Comparison of ENCODE assay signal across 27 cellular contexts in the genomic region with DNA sequence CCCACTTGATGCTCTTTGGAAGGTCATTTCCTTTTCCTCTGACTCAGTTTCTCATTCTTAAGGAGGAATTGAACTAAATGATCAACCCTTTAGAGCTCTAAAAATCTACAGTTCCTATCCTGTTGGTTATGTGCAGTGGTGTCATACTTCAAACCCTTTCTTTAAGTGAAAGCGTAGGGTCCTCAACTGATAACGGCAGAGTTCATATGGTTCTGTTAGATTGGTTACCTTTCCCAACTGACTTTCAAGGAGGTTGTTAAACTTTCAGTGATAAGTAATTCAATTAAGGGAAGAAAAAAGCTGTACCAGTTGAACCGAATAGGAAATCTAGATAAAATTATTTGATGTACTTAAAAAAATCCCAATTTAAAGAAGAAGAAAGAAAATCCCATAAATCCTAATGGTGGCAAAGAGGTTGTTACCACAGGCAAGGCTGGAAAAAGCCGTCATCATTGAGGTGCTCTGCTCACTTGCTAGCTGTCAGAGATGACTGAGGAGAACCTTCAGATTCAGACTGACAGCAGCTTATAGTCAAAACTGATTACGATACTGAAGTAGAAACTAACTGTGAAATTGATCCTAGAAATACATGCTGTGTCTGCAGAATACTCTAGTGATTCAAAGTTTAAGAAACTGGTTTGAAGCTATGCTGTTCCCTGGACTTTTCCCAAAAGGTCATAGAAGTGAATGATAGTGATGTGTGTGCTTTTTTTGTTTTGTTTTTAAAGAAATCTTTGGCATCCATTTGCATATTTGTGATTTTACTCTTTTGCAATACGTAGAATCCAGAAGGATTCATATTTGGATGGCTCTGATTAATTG. TPM values are rescaled to one million over a fixed set of nuclear protein-coding genes. Genes with fewer than 3 reads are reported as not detected.
DNase-seq lines count a peak whose midpoint lies in the region; FAIRE-seq and TF ChIP-seq lines count a peak whose summit lies in the region.
"Had no signal": no experiment of that assay in that cellular context is flagged by ENCODE, and none has a peak within 500 bp of the region (broad histone marks: within the 10 kb centered on the region; RNA-seq: fewer than 3 reads in every experiment).

No MANE protein-coding gene starts in this region.

- H3K4me3 ChIP-seq in mammary epithelial cell (replicated peaks in 1 of 3; ENCODE audit: insufficient read depth in 1 of 3, low read depth in 2 of 3, low read length in 3 of 3) (no peak overlapping the region), H1 (ENCODE audit: extremely low read depth in 1 of 4, insufficient read depth in 2 of 4, low read depth in 3 of 4, low read length in 4 of 4) (no peak overlapping the region), small intestine (ENCODE audit: low read depth in 1 of 2, low read length in 2 of 2) (no peak overlapping the region)
- H3K4me3 ChIP-seq: A549; BLaER1 treated with 17β-estradiol and CSF1 and Interleukin-3, amounts not matched to agents 10 nM and 100 nM had no signal

- peak overlapping the region; percentile 44 for H3K27ac Mint-ChIP-seq in MCF 10A (ENCODE audit: low read depth, unreplicated experiment)
- no peak overlapping the region for H3K27ac Mint-ChIP-seq in activated CD4-positive, alpha-beta memory T cell treated with anti-CD3 and anti-CD28 coated beads, Interleukin-2, amount 10 ng/mL, durations not matched to agents 7 days and 5 days
- H3K27ac Mint-ChIP-seq: B cell; CD4-positive, alpha-beta T cell; CD8-positive, alpha-beta T cell had no signal

- no peak for TF ChIP-seq POLR2A in H1 (IDR thresholded peaks at IDR 0.05; ENCODE audit: control extremely low read depth in 1 of 2, low read depth in 2 of 2, low read length in 2 of 2)

- no peak overlapping the region for H2AK5ac ChIP-seq in H1 (ENCODE audit: low read depth, low read length)

- no peak overlapping the region for H3K4me3 Mint-ChIP-seq in MCF 10A (ENCODE audit: unreplicated experiment)
- no peak overlapping the region for H3K4me3 Mint-ChIP-seq in activated CD4-positive, alpha-beta memory T cell treated with anti-CD3 and anti-CD28 coated beads, Interleukin-2, amount 10 ng/mL, durations not matched to agents 7 days and 5 days
- H3K4me3 Mint-ChIP-seq: B cell; CD4-positive, alpha-beta T cell; CD8-positive, alpha-beta T cell had no signal

- H3K14ac ChIP-seq in H1 (ENCODE audit: insufficient read length): no peak overlapping the region

- dilution Hi-C loops in mammary epithelial cell (cut with HindIII; ENCODE audit: low sequenced_read_pairs): no loop called here

- no peak overlapping the region for H3K9ac ChIP-seq in mammary epithelial cell (ENCODE audit: insufficient read depth, low read length)
- no peak overlapping the region for H3K9ac ChIP-seq in H1 (replicated peaks in 1 of 4; ENCODE audit: extremely low read depth in 1 of 4, low read depth in 3 of 4, low read length in 3 of 4)
- H3K9ac ChIP-seq: BLaER1 treated with 17β-estradiol and CSF1 and Interleukin-3, amounts not matched to agents 10 nM and 100 nM had no signal

- no peaks in the 10 kb centered on the region for H3K23me2 ChIP-seq in H1 (ENCODE audit: low read depth, low read length)

- no peak overlapping the region for H4K5ac ChIP-seq in H1 (ENCODE audit: insufficient read length, low read depth, low read length)

- H4K91ac ChIP-seq in H1 (replicated peaks; ENCODE audit: insufficient read length, low read length): no peak overlapping the region

- CTCF ChIA-PET in MCF 10A (lab: Yijun Ruan, JAX) (interaction anchor here (0.5 kb wide), 1 partner anchor 36 kb away, joined by 3 read pairs; no protein-coding TSS in a partner anchor), mammary epithelial cell (lab: Charles Lee; ENCODE audit: low non-redundant PET) (no interaction called here), H1 (lab: Charles Lee; ENCODE audit: partially characterized antibody) (interaction anchor here (0.9 to 1.3 kb wide), 4 partner anchors 10 to 181 kb away, joined by 3 to 4 read pairs (median 3); no protein-coding TSS in a partner anchor)
- CTCF ChIA-PET in activated CD4-positive, alpha-beta memory T cell treated with anti-CD3 and anti-CD28 coated beads, Interleukin-2, amount 10 ng/mL, durations not matched to agents 7 days and 5 days (lab: Charles Lee): no interaction called here

- H4K8ac ChIP-seq in H1 (ENCODE audit: extremely low read depth, insufficient read depth, low read length): no peak overlapping the region

- H3K9me3 ChIP-seq in mammary epithelial cell (replicated peaks; ENCODE audit: insufficient read depth, low read length) (no peaks in the 10 kb centered on the region), H1 (ENCODE audit: insufficient read depth in 2 of 2, low read depth in 1 of 2, low read length in 1 of 2) (no peaks in the 10 kb centered on the region), small intestine (ENCODE audit: control insufficient read depth, low read depth) (no peaks in the 10 kb centered on the region)
- H3K9me3 ChIP-seq: A549; BLaER1 treated with 17β-estradiol and CSF1 and Interleukin-3, amounts not matched to agents 10 nM and 100 nM; Caco-2 had no signal

- DNase-seq in MCF 10A (ENCODE audit: unreplicated experiment): no peak
- no peak for DNase-seq in mammary epithelial cell
- DNase-seq in OCI-M1 (lab: John Stamatoyannopoulos, UW): peak; percentile 66
- no peak for DNase-seq in H1 (ENCODE audit: low read depth in 1 of 2, low spot score in 2 of 2)
- DNase-seq in small intestine: peak; percentile 55
- DNase-seq in GM03348 (ENCODE audit: low spot score): no peak
- no peak for DNase-seq in activated CD4-positive, alpha-beta memory T cell treated with anti-CD3 and anti-CD28 coated beads, Interleukin-2, amount 10 ng/mL, durations not matched to agents 7 days and 5 days
- no peak for DNase-seq in kidney glomerular epithelial cell (lab: John Stamatoyannopoulos, UW)
- DNase-seq: Caco-2; Calu3; CD4-positive, alpha-beta T cell; CD8-positive, alpha-beta T cell; DMS 273 treated with DMSO at 0.1 percent for 48 hours; DMS153; DMS53; DMS79; DND-41; EL; GDM1 had no signal

- no peak overlapping the region for H3K23ac ChIP-seq in H1 (ENCODE audit: insufficient read length)

- no peaks in the 10 kb centered on the region for H3K27me3 Mint-ChIP-seq in MCF 10A (ENCODE audit: insufficient read depth, unreplicated experiment)
- no peaks in the 10 kb centered on the region for H3K27me3 Mint-ChIP-seq in activated CD4-positive, alpha-beta memory T cell treated with anti-CD3 and anti-CD28 coated beads, Interleukin-2, amount 10 ng/mL, durations not matched to agents 7 days and 5 days
- H3K27me3 Mint-ChIP-seq: B cell; CD4-positive, alpha-beta T cell had no signal

- intact Hi-C loops in MCF 10A (cut with micrococcal nuclease) (no loop called here), mammary epithelial cell (cut with micrococcal nuclease) (no loop called here)

- POLR2A ChIA-PET in MCF 10A (lab: Yijun Ruan, JAX): no interaction called here
- POLR2A ChIA-PET in H1 (lab: Charles Lee; ENCODE audit: partially characterized antibody): no interaction called here
- POLR2A ChIA-PET in activated CD4-positive, alpha-beta memory T cell treated with anti-CD3 and anti-CD28 coated beads, Interleukin-2, amount 10 ng/mL, durations not matched to agents 7 days and 5 days (lab: Charles Lee): no interaction called here

- H2AFZ ChIP-seq in mammary epithelial cell (ENCODE audit: low read depth, low read length) (no peak overlapping the region), H1 (ENCODE audit: low read length) (no peak overlapping the region)

- TF ChIP-seq RAD21 in H1 (IDR thresholded peaks at IDR 0.05 in 1 of 2, conservative IDR thresholded peaks at IDR 0.05 in 1 of 2; ENCODE audit: low read depth in 2 of 2, low read length in 2 of 2): no peak

- in situ Hi-C loops in mammary epithelial cell (cut with MboI; ENCODE audit: low sequenced_read_pairs in 2 of 2): no loop called here

- H3K27me3 ChIP-seq in mammary epithelial cell (ENCODE audit: insufficient read depth, low read length) (no peaks in the 10 kb centered on the region), H1 (replicated peaks in 1 of 4; ENCODE audit: control insufficient read depth in 3 of 4, extremely low read depth in 1 of 4, insufficient read depth in 3 of 4, low read length in 3 of 4) (no peaks in the 10 kb centered on the region), small intestine (ENCODE audit: control insufficient read depth in 2 of 2, insufficient read depth in 2 of 2, low read length in 2 of 2) (no peaks in the 10 kb centered on the region)

- H3K4me1 Mint-ChIP-seq in MCF 10A (ENCODE audit: insufficient read depth, unreplicated experiment): no peaks in the 10 kb centered on the region
- no peaks in the 10 kb centered on the region for H3K4me1 Mint-ChIP-seq in activated CD4-positive, alpha-beta memory T cell treated with anti-CD3 and anti-CD28 coated beads, Interleukin-2, amount 10 ng/mL, durations not matched to agents 7 days and 5 days

- no peaks in the 10 kb centered on the region for H3K9me3 Mint-ChIP-seq in MCF 10A (ENCODE audit: unreplicated experiment)
- H3K9me3 Mint-ChIP-seq in activated CD4-positive, alpha-beta memory T cell treated with anti-CD3 and anti-CD28 coated beads, Interleukin-2, amount 10 ng/mL, durations not matched to agents 7 days and 5 days: no peaks in the 10 kb centered on the region
- H3K9me3 Mint-ChIP-seq: CD4-positive, alpha-beta T cell; CD8-positive, alpha-beta T cell had no signal

- no peaks in the 10 kb centered on the region for H3K36me3 ChIP-seq in mammary epithelial cell (ENCODE audit: insufficient read depth, low read length)
- H3K36me3 ChIP-seq in H1 (ENCODE audit: control insufficient read depth in 2 of 4, insufficient read depth in 4 of 4, low read length in 3 of 4): no peaks in the 10 kb centered on the region; a peak in 1 of 8 replicates
- no peaks in the 10 kb centered on the region for H3K36me3 ChIP-seq in small intestine (ENCODE audit: control insufficient read depth in 2 of 2, insufficient read depth in 2 of 2, low read length in 2 of 2)

- H4K20me1 ChIP-seq in mammary epithelial cell (ENCODE audit: insufficient read depth, low read length) (no peaks in the 10 kb centered on the region), H1 (replicated peaks in 1 of 2; ENCODE audit: control insufficient read depth in 1 of 2, insufficient read depth in 2 of 2, low read length in 2 of 2) (no peaks in the 10 kb centered on the region)

- peak; percentile 28 for FAIRE-seq in H1 (lab: Jason Lieb, UNC)
- FAIRE-seq in small intestine (lab: Jason Lieb, UNC): no peak
- FAIRE-seq: A549, D721Med, GM12891, GM19239 had no signal

- H3K27ac ChIP-seq in mammary epithelial cell (ENCODE audit: insufficient read depth, low read depth, low read length) (no peak overlapping the region), H1 (ENCODE audit: low read depth, low read length) (no peak overlapping the region), small intestine (ENCODE audit: low read depth in 1 of 2, low read length in 1 of 2) (no peak overlapping the region)
- H3K27ac ChIP-seq: 22Rv1; A549; BLaER1 treated with 17β-estradiol and CSF1 and Interleukin-3, amounts not matched to agents 10 nM and 100 nM; C4-2B had no signal

- no peak overlapping the region for H3K56ac ChIP-seq in H1 (replicated peaks; ENCODE audit: insufficient read length, low read depth, low read length)

- 97% methylated on average over 6 of the region's 6 CpGs for WGBS in mammary epithelial cell (ENCODE audit: low coverage, missing lambda C conversion rate)
- WGBS in H1 (ENCODE audit: extremely low coverage in 1 of 2, insufficient coverage in 1 of 2, insufficient read length in 1 of 2, insufficient replicate concordance in 2 of 2, low coverage in 1 of 2, low lambda C conversion rate in 2 of 2, missing lambda C conversion rate in 1 of 2), 2 experiments: 85% methylated on average over 6 of the region's 6 CpGs; no CpG with 5 or more reads in 1 of the 2 experiments
- WGBS in small intestine, 3 donors: 60 to 83% (median 72%) methylated on average over 6 of the region's 6 CpGs

- no peak overlapping the region for H2BK120ac ChIP-seq in H1 (replicated peaks; ENCODE audit: low read depth, low read length)

- H2BK20ac ChIP-seq in H1 (ENCODE audit: low read length): no peak overlapping the region

- TF ChIP-seq CTCF in MCF 10A (IDR thresholded peaks at IDR 0.05; ENCODE audit: unreplicated experiment) (no peak), mammary epithelial cell (conservative IDR thresholded peaks at IDR 0.05 in 1 of 2, IDR thresholded peaks at IDR 0.05 in 1 of 2; ENCODE audit: extremely low read depth in 1 of 2, insufficient read depth in 1 of 2, low read depth in 1 of 2, low read length in 2 of 2) (no peak), H1 (IDR thresholded peaks at IDR 0.05; ENCODE audit: control extremely low read depth in 1 of 3, insufficient read depth in 1 of 3, low read depth in 1 of 3, low read length in 3 of 3) (no peak)

- no peak overlapping the region for H2BK15ac ChIP-seq in H1 (ENCODE audit: low read length)

- no peaks in the 10 kb centered on the region for H3K4me1 ChIP-seq in mammary epithelial cell (ENCODE audit: insufficient read depth, low read length)
- H3K4me1 ChIP-seq in H1 (replicated peaks in 1 of 4; ENCODE audit: control insufficient read depth in 3 of 4, insufficient read depth in 4 of 4, low read length in 3 of 4): no peaks in the 10 kb centered on the region
- H3K4me1 ChIP-seq in small intestine (ENCODE audit: control insufficient read depth in 2 of 2, insufficient read depth in 1 of 2, low read depth in 1 of 2, low read length in 1 of 2): no peaks in the 10 kb centered on the region
- H3K4me1 ChIP-seq: A549, Caco-2 had no signal

- no peak for TF ChIP-seq EP300 in H1 (IDR thresholded peaks at IDR 0.05; ENCODE audit: borderline replicate concordance in 1 of 2, low read depth in 2 of 2, low read length in 2 of 2)

- H3K79me2 ChIP-seq in mammary epithelial cell (ENCODE audit: insufficient read depth, low read length): no peaks in the 10 kb centered on the region
- H3K79me2 ChIP-seq in H1 (ENCODE audit: control insufficient read depth in 1 of 2, insufficient read depth in 2 of 2, low read length in 2 of 2): no peaks in the 10 kb centered on the region

- BruUV-seq in MCF 10A (replicated peaks; lab: Mats Ljungman, UMichigan) (no TSS peak), mammary epithelial cell (replicated peaks; lab: Mats Ljungman, UMichigan) (no TSS peak)

- no peak overlapping the region for H3K18ac ChIP-seq in H1 (ENCODE audit: extremely low read depth, low read length)

- peaks cover 16% of the 10 kb centered on the region for H3K36me3 Mint-ChIP-seq in MCF 10A (ENCODE audit: insufficient read depth, unreplicated experiment)
- H3K36me3 Mint-ChIP-seq in activated CD4-positive, alpha-beta memory T cell treated with anti-CD3 and anti-CD28 coated beads, Interleukin-2, amount 10 ng/mL, durations not matched to agents 7 days and 5 days (ENCODE audit: low read depth): peaks cover 11% of the 10 kb centered on the region

- no peak overlapping the region for H3K4ac ChIP-seq in H1 (replicated peaks; ENCODE audit: insufficient read length, low read depth, low read length)

- H3K79me1 ChIP-seq in H1 (ENCODE audit: low read depth, low read length): no peaks in the 10 kb centered on the region

- H3K4me2 ChIP-seq in mammary epithelial cell (ENCODE audit: insufficient read depth, low read depth, low read length): no peak overlapping the region
- no peak overlapping the region for H3K4me2 ChIP-seq in H1 (ENCODE audit: insufficient read depth in 1 of 2, low read depth in 2 of 2, low read length in 2 of 2)
- H3K4me2 ChIP-seq: A549; BLaER1 treated with 17β-estradiol and CSF1 and Interleukin-3, amounts not matched to agents 10 nM and 100 nM had no signal

- H2BK12ac ChIP-seq in H1 (ENCODE audit: low read depth, low read length): no peak overlapping the region

- no peak overlapping the region for H2BK5ac ChIP-seq in H1 (ENCODE audit: low read depth, low read length)

RNA-seq across cellular contexts. Expression of a gene that starts 16.2 kb away (rescaled TPM):
- total RNA-seq in MCF 10A (2022) (10.5 and 15.6 TPM in 2 replicates), mammary epithelial cell (10 to 100 TPM; 27.2 to 30.4 TPM)
- polyA plus RNA-seq in mammary epithelial cell (28.4 TPM), H1 (2011; rRNA removed) (8.9 and 11.1 TPM in 2 replicates), small intestine (10 to 100 TPM; 26.7 to 39.2 (median 34.2) TPM)
- not detected for polyA minus RNA-seq in mammary epithelial cell
- total RNA-seq in H1 (2021; fragmentation: NEBNext Ultra II Directional; extraction: Animal tissue kit (Norgen Biotek cat#: 25700)): 11.2 and 12.5 TPM in 2 replicates
- polyA plus RNA-seq in H1 (2011; cell fraction: cytosol; rRNA removed): 13.4 TPM
- polyA plus RNA-seq in H1 (2011; cell fraction: nucleus; rRNA removed): 1.9 TPM
- polyA plus RNA-seq in H1 (2012, experiment 1 of 2): 7.7 to 9.8 TPM (median 9.0 TPM) in 4 replicates
- 11.8 TPM for polyA plus RNA-seq in H1 (2012, experiment 2 of 2)
- 8.2 TPM for polyA plus RNA-seq in H1 (2013, experiment 1 of 2)
- polyA plus RNA-seq in H1 (2013, experiment 2 of 2): 7.3 TPM
- 1.3 and 1.8 TPM in 2 replicates for polyA minus RNA-seq in H1 (2011; rRNA and poly(A)+ RNA removed)
- 2.0 TPM for polyA minus RNA-seq in H1 (2011; cell fraction: cytosol; rRNA and poly(A)+ RNA removed)
- 3.6 TPM for polyA minus RNA-seq in H1 (2011; cell fraction: nucleus; rRNA and poly(A)+ RNA removed)
- total RNA-seq in activated CD4-positive, alpha-beta memory T cell treated with anti-CD3 and anti-CD28 coated beads, Interleukin-2, amount 10 ng/mL, durations not matched to agents 7 days and 5 days: 10 to 100 TPM; 20.9 to 23.5 TPM

Comparison
In these comparisons a context has a peak if more than half of its experiments do, and no peak if none do; other contexts are left out.
1. CTCF ChIA-PET loops: an anchor here in MCF 10A (0.5 kb wide) and H1 (0.9 to 1.3 kb wide); none called in mammary epithelial cell and activated CD4-positive, alpha-beta memory T cell treated with anti-CD3 and anti-CD28 coated beads, Interleukin-2, amount 10 ng/mL, durations not matched to agents 7 days and 5 days.
2. DNase-seq: peak in OCI-M1 (single experiment) and small intestine (single experiment); none in MCF 10A (single experiment), mammary epithelial cell (single experiment), H1 (0 of 2), GM03348 (single experiment), activated CD4-positive, alpha-beta memory T cell treated with anti-CD3 and anti-CD28 coated beads, Interleukin-2, amount 10 ng/mL, durations not matched to agents 7 days and 5 days (single experiment) and kidney glomerular epithelial cell (single experiment).